Comparison of ENCODE assay signal across 2 cellular contexts in the genomic region with DNA sequence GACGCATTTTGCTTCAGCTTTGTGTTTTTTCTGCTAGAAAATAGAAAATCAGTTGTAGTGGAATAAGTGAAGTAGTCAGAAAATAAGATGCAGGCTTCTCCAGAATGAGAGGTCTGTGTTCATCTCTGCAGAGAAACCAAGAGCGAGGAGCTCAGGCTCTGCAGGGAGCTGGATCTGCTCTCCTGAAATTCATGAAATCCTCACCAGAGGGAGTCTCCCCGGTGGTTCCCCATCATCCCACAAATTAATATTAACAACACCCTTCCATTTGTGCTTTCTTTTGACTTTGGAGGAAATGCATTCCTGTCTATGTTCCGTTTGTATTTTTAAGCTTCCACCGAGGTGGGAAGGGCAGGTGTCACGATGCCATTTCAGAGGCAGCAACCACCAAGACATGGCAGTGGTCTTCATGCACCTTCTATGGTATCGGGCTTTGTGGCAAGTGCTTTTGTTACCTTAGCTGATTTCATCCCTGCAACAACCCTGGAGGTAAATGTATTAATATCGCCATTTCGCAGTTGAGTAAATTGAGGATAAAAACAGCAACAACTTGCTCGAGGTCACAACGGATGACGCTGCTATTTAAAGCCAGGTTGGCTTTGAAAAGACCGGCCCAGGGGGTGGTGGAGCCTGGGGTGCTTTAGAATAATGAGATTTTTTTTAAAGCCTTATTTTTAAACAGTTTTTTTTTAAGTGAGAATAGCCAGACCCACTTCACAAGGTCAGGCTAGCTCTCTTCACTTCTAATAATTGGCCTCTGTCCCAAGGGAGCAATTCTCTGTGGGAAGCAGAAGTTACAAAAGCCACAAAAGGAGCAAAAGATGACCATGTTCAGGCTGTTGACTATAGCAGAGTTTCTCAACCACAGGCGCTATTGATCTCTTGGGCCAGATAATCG.
TF ChIP-seq lines count a peak whose summit lies in the region.

No MANE protein-coding gene starts in this region.

TF ChIP-seq in HepG2, 621 proteins besides CTCF, POLR2A, EP300 and RAD21:
- no peak for TF ChIP-seq ATF7 (IDR thresholded peaks at IDR 0.05)
- TF ChIP-seq ATF7 (CRISPR knock-in tag; IDR thresholded peaks at IDR 0.05) = no peak
- TF ChIP-seq NPAS2 (CRISPR knock-in tag; IDR thresholded peaks at IDR 0.05; ENCODE audit: borderline replicate concordance) = no peak
- no peak for TF ChIP-seq U2AF1 (optimal IDR thresholded peaks at IDR 0.05; ENCODE audit: low read depth, low read length)
- TF ChIP-seq SKI (IDR thresholded peaks at IDR 0.05; ENCODE audit: partially characterized antibody) = no peak
- TF ChIP-seq RBM22 (optimal IDR thresholded peaks at IDR 0.05; ENCODE audit: low read length) = no peak
- TF ChIP-seq, protein P1, sequence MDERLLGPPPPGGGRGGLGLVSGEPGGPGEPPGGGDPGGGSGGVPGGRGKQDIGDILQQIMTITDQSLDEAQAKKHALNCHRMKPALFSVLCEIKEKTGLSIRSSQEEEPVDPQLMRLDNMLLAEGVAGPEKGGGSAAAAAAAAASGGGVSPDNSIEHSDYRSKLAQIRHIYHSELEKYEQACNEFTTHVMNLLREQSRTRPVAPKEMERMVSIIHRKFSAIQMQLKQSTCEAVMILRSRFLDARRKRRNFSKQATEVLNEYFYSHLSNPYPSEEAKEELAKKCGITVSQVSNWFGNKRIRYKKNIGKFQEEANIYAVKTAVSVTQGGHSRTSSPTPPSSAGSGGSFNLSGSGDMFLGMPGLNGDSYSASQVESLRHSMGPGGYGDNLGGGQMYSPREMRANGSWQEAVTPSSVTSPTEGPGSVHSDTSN (CRISPR knock-in tag; IDR thresholded peaks at IDR 0.05) = no peak
- TF ChIP-seq ZUFSP (CRISPR knock-in tag; IDR thresholded peaks at IDR 0.05; ENCODE audit: borderline replicate concordance) = no peak
- TF ChIP-seq WIZ (CRISPR knock-in tag; IDR thresholded peaks at IDR 0.05) = no peak

TF ChIP-seq in H1, 55 proteins besides CTCF, POLR2A, EP300 and RAD21:
- no peak for TF ChIP-seq SAP30 (IDR thresholded peaks at IDR 0.05; ENCODE audit: insufficient read depth, insufficient replicate concordance, low read length)
- TF ChIP-seq KDM5A (IDR thresholded peaks at IDR 0.05; ENCODE audit: low read length) = no peak
- TF ChIP-seq POU5F1 (IDR thresholded peaks at IDR 0.05; ENCODE audit: low read depth, low read length) = no peak
- no peak for TF ChIP-seq SP2 (IDR thresholded peaks at IDR 0.05; ENCODE audit: low read length)
- no peak for TF ChIP-seq JUND (IDR thresholded peaks at IDR 0.05; ENCODE audit: low read length)
- TF ChIP-seq NRF1 (IDR thresholded peaks at IDR 0.05; ENCODE audit: low read depth, low read length) = no peak
- TF ChIP-seq HDAC2 (IDR thresholded peaks at IDR 0.05; ENCODE audit: borderline replicate concordance in 1 of 2, low read depth in 2 of 2, low read length in 2 of 2) = no peak
- no peak for TF ChIP-seq CEBPB (IDR thresholded peaks at IDR 0.05; ENCODE audit: low read depth, low read length)
- no peak for TF ChIP-seq SIRT6 (IDR thresholded peaks at IDR 0.05; ENCODE audit: low read length)
- TF ChIP-seq CREB1 (IDR thresholded peaks at IDR 0.05) = no peak
- no peak for TF ChIP-seq SP4 (IDR thresholded peaks at IDR 0.05; ENCODE audit: low read length)
- no peak for TF ChIP-seq RBBP5 (IDR thresholded peaks at IDR 0.05; ENCODE audit: borderline replicate concordance, low read depth, low read length)
